In genomic region chr4:94345267-94345666, GRCh38 we compare ENCODE assay signal across 2 cellular contexts.
TF ChIP-seq lines count a peak whose summit lies in the region.

No MANE protein-coding gene starts in this region.

TF ChIP-seq in HepG2, 621 proteins besides CTCF, POLR2A, EP300 and RAD21:
- TF ChIP-seq ZNF7 (CRISPR knock-in tag; IDR thresholded peaks at IDR 0.05) (no peak), HES4 (CRISPR knock-in tag; IDR thresholded peaks at IDR 0.05; ENCODE audit: borderline replicate concordance) (no peak), ZNF512B (CRISPR knock-in tag; IDR thresholded peaks at IDR 0.05; ENCODE audit: borderline replicate concordance) (no peak), ZNF567 (CRISPR knock-in tag; IDR thresholded peaks at IDR 0.05; ENCODE audit: borderline replicate concordance) (no peak), CAMTA2 (CRISPR knock-in tag; IDR thresholded peaks at IDR 0.05; ENCODE audit: borderline replicate concordance) (no peak), E2F5 (CRISPR knock-in tag; conservative IDR thresholded peaks at IDR 0.05) (no peak), REL (CRISPR knock-in tag; conservative IDR thresholded peaks at IDR 0.05) (no peak), ARID3A (IDR thresholded peaks at IDR 0.05; ENCODE audit: low read depth, low read length) (no peak), TCF7L2 (IDR thresholded peaks at IDR 0.05; ENCODE audit: low read depth, low read length) (no peak), KLF13 (CRISPR knock-in tag; IDR thresholded peaks at IDR 0.05) (no peak), EHMT2 (IDR thresholded peaks at IDR 0.05; ENCODE audit: borderline replicate concordance, low read depth, low read length) (no peak), ZNF432 (CRISPR knock-in tag; IDR thresholded peaks at IDR 0.05; ENCODE audit: borderline replicate concordance) (no peak)

TF ChIP-seq in H1, 55 proteins besides CTCF, POLR2A, EP300 and RAD21:
- TF ChIP-seq TAF7 (optimal IDR thresholded peaks at IDR 0.05; ENCODE audit: borderline replicate concordance, low read depth, low read length) (no peak), SP4 (IDR thresholded peaks at IDR 0.05; ENCODE audit: low read length) (no peak), BRCA1 (IDR thresholded peaks at IDR 0.05; ENCODE audit: low read depth, low read length) (no peak), ATF3 (IDR thresholded peaks at IDR 0.05; ENCODE audit: insufficient read depth, low read depth, low read length) (no peak), CBX5 (IDR thresholded peaks at IDR 0.05; ENCODE audit: low read depth, low read length) (no peak), SRF (IDR thresholded peaks at IDR 0.05; ENCODE audit: low read depth, low read length) (no peak)
